ENCODE assay signal across 8 cellular contexts in the genomic region with DNA sequence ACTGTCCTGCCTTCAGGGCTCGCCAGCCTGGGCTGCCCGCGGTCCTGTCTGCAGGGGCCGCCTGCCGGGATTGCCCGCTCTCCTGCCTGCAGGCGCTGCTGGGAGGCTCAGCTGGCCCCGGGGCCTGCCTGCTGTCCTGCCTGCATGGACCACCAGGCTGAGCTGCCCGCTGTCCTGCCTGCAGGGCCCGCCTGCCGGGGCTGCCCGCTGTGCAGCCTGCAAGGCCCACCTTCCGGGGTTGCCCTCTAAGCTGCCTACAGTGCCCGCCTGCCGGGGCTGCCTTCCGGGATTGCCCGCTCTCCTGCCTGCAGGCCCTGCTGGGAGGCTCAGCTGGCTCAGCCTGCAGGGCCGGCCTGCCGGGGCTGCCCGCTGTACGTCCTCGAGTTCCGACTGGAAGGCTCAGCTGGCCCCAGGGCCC.
DNase-seq lines count a peak whose midpoint lies in the region; ATAC-seq and TF ChIP-seq lines count a peak whose summit lies in the region.

No MANE protein-coding gene starts in this region.

- no peaks in the 10 kb centered on the region for H3K27me3 ChIP-seq in transverse colon

- H3K27me3 Mint-ChIP-seq in nephron progenitor cell (ENCODE audit: low read depth, poor library complexity) = peaks cover 2% of the 10 kb centered on the region

- H3K36me3 Mint-ChIP-seq in nephron progenitor cell (ENCODE audit: low read depth) = peaks cover 17% of the 10 kb centered on the region

- H3K9me3 Mint-ChIP-seq in nephron progenitor cell = peaks cover 84% of the 10 kb centered on the region

- H3K36me3 ChIP-seq in mucosa of descending colon (ENCODE audit: low read depth) (no peaks in the 10 kb centered on the region), transverse colon (no peaks in the 10 kb centered on the region)

- TF ChIP-seq CTCF in mucosa of descending colon (IDR thresholded peaks at IDR 0.05) = no peak
- no peak for TF ChIP-seq CTCF in transverse colon (IDR thresholded peaks at IDR 0.05)
- no peak for TF ChIP-seq CTCF in nephron progenitor cell (IDR thresholded peaks at IDR 0.05)

- H3K4me1 Mint-ChIP-seq in nephron progenitor cell = no peaks in the 10 kb centered on the region

- intact Hi-C loops in mucosa of descending colon (cut with DNase I, micrococcal nuclease) (no loop called here), transverse colon (cut with DNase I; ENCODE audit: low total_unique reads) (no loop called here)

- ATAC-seq in mucosa of descending colon = peak; percentile 75
- ATAC-seq in HG02973 (IDR thresholded peaks at IDR 0.05; ENCODE audit: unreplicated experiment) = no peak

- H3K4me3 Mint-ChIP-seq in nephron progenitor cell = no peak overlapping the region

- DNase-seq in Daoy (ENCODE audit: low read depth) = peak; percentile 73
- peak; percentile 63 for DNase-seq in HT1080 (ENCODE audit: low read depth)
- peak; percentile 9 for DNase-seq in activated gamma-delta T cell treated with Interleukin-2 at 50 U/mL for 16 hours
- peak; percentile 26 to 85 (median 79) for DNase-seq in mucosa of descending colon
- no peak for DNase-seq in transverse colon
- DNase-seq in nephron progenitor cell = no peak
- DNase-seq in GM19240 (ENCODE audit: insufficient read length, low spot score) = no peak

- H3K9me3 ChIP-seq in mucosa of descending colon (peaks cover 35% of the 10 kb centered on the region), transverse colon (peaks cover 18 to 25% of the 10 kb centered on the region in 2 donors)

- in situ Hi-C loops in transverse colon (cut with MboI; ENCODE audit: low pct_ligation_motif_present in 1 of 4, low pct_unique_long_range_greater_than_20kb in 1 of 4, low sequenced_read_pairs in 3 of 4) = loop anchor here in 1 of 4 donors (25.0 kb wide), 1 partner anchor 88 kb away; no protein-coding TSS in a partner anchor

- H3K4me3 ChIP-seq in mucosa of descending colon = peak overlapping the region; percentile 62
- H3K4me3 ChIP-seq in transverse colon = peak overlapping the region in 2 of 4 donors; percentile 47 to 49

- no peak for TF ChIP-seq EP300 in transverse colon (IDR thresholded peaks at IDR 0.05; ENCODE audit: low read depth)

- H3K27ac ChIP-seq in transverse colon = peak overlapping the region in 3 of 4 donors; percentile 17 to 88 (median 82)

- no peaks in the 10 kb centered on the region for H3K4me1 ChIP-seq in mucosa of descending colon (ENCODE audit: low read depth)
- no peaks in the 10 kb centered on the region for H3K4me1 ChIP-seq in transverse colon

- no peak overlapping the region for H3K27ac Mint-ChIP-seq in nephron progenitor cell

- WGBS in transverse colon (ENCODE audit: low coverage in 1 of 2), 2 donors = 84% methylated on average over 12 of the region's 23 CpGs; no CpG with 5 or more reads in 1 of the 2 donors

- TF ChIP-seq POLR2A in transverse colon (IDR thresholded peaks at IDR 0.05) = no peak

Comparison
In these comparisons a context has a peak if more than half of its experiments do, and no peak if none do; other contexts are left out.
1. DNase-seq: peak in Daoy (single experiment), HT1080 (single experiment), activated gamma-delta T cell treated with Interleukin-2 at 50 U/mL for 16 hours (single experiment) and mucosa of descending colon (3 of 3); none in transverse colon (single experiment), nephron progenitor cell (single experiment) and GM19240 (single experiment).